ENCODE assay signal across 19 cellular contexts in the genomic region with DNA sequence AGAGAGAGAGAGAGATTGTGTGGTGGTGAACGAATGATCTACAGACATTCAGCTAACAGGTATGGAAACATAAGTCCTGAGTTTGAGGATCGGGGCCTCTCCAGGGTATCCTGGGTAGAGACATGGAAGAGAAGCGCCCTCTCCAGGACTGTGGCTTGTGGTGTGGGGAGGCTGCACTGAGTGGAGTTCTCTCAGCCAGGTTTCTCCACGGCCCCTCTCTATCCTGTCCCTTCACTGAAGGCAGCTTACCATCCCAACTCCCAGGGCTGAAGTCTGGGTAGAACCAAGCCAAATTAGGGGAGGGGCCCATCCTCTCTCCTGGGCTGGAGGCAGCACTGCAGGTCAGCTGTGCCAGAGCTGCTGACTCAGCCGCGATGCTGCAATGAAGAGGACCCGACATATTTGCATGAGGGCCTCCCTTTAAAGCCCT. TPM values are rescaled to one million over a fixed set of nuclear protein-coding genes. Genes with fewer than 3 reads are reported as not detected.
DNase-seq lines count a peak whose midpoint lies in the region; ATAC-seq and TF ChIP-seq lines count a peak whose summit lies in the region.
"Had no signal": no experiment of that assay in that cellular context is flagged by ENCODE, and none has a peak within 500 bp of the region (broad histone marks: within the 10 kb centered on the region; RNA-seq: fewer than 3 reads in every experiment).

No MANE protein-coding gene starts in this region.

- no peak overlapping the region for H2BK15ac ChIP-seq in IMR-90 (ENCODE audit: low read depth, low read length)

- no peak for TF ChIP-seq POLR2A in IMR-90 (IDR thresholded peaks at IDR 0.05; ENCODE audit: low read depth, low read length)

- H3K23ac ChIP-seq in IMR-90 (ENCODE audit: low read depth, low read length), result no peak overlapping the region

- no peak overlapping the region for H3K4ac ChIP-seq in IMR-90 (ENCODE audit: low read depth, low read length)

- H3K4me2 ChIP-seq in IMR-90 (ENCODE audit: low read depth, low read length), result no peak overlapping the region

- intact Hi-C loops in IMR-90 (cut with micrococcal nuclease) (no loop called here), upper lobe of right lung (cut with DNase I) (no loop called here)

- H3K18ac ChIP-seq in IMR-90 (ENCODE audit: low read depth, low read length), result no peak overlapping the region

- H3K14ac ChIP-seq in IMR-90 (replicated peaks; ENCODE audit: low read depth, low read length), result no peak overlapping the region

- peak overlapping the region; percentile 36 for H2AFZ ChIP-seq in IMR-90 (replicated peaks; ENCODE audit: low read length, poor library complexity)

- no peaks in the 10 kb centered on the region; the same call in 1 of the 2 replicates for H4K20me1 ChIP-seq in IMR-90 (ENCODE audit: insufficient read depth, low read length)

- in situ Hi-C loops in IMR-90 (cut with MboI; ENCODE audit: low sequenced_read_pairs), result no loop called here

- dilution Hi-C loops in IMR-90 (cut with HindIII; ENCODE audit: low sequenced_read_pairs, unreplicated experiment), result no loop called here

- POLR2A ChIA-PET in IMR-90 (lab: Charles Lee; ENCODE audit: unreplicated experiment), result no interaction called here

- H4K91ac ChIP-seq in IMR-90 (ENCODE audit: insufficient read depth, low read depth, low read length), result no peak overlapping the region

- no peak for TF ChIP-seq RAD21 in IMR-90 (IDR thresholded peaks at IDR 0.05; ENCODE audit: low read length)

- H3K56ac ChIP-seq in IMR-90 (ENCODE audit: extremely low read depth, insufficient read depth, low read length), result no peak overlapping the region

- CTCF ChIA-PET in IMR-90 (lab: Yijun Ruan, JAX), result interaction anchor here (0.6 to 0.9 kb wide), 2 partner anchors 43 to 59 kb away, joined by 3 to 4 read pairs; no protein-coding TSS in a partner anchor

- H2BK20ac ChIP-seq in IMR-90 (ENCODE audit: low read depth, low read length), result no peak overlapping the region

- H3K4me3 ChIP-seq in IMR-90 (ENCODE audit: insufficient read depth, low read depth, low read length) (no peak overlapping the region), WERI-Rb-1 (ENCODE audit: low read depth, low read length) (no peak overlapping the region), upper lobe of right lung (no peak overlapping the region)
- H3K4me3 ChIP-seq: gastroesophageal sphincter, ovary, tibial artery had no signal

- H3K36me3 ChIP-seq in IMR-90 (ENCODE audit: control insufficient read depth, insufficient read depth, low read length) (no peaks in the 10 kb centered on the region), WERI-Rb-1 (peaks cover 10% of the 10 kb centered on the region), upper lobe of right lung (no peaks in the 10 kb centered on the region)
- H3K36me3 ChIP-seq: gastroesophageal sphincter, ovary, tibial artery had no signal

- H3K9me3 ChIP-seq in IMR-90 (ENCODE audit: control insufficient read depth, insufficient read depth, low read length) (no peaks in the 10 kb centered on the region), WERI-Rb-1 (ENCODE audit: severe bottlenecking) (peaks cover 2% of the 10 kb centered on the region), upper lobe of right lung (no peaks in the 10 kb centered on the region)
- H3K9me3 ChIP-seq: gastroesophageal sphincter, ovary, tibial artery had no signal

- TF ChIP-seq CTCF in IMR-90 (conservative IDR thresholded peaks at IDR 0.05; ENCODE audit: low read depth, low read length), result no peak
- peak; percentile 77 for TF ChIP-seq CTCF in WERI-Rb-1 (IDR thresholded peaks at IDR 0.05; ENCODE audit: low read depth, low read length)
- TF ChIP-seq CTCF in upper lobe of right lung (IDR thresholded peaks at IDR 0.05), result no peak

- H3K27me3 ChIP-seq in IMR-90 (ENCODE audit: control insufficient read depth, insufficient read depth, low read length), result peaks cover 31% of the 10 kb centered on the region
- H3K27me3 ChIP-seq in WERI-Rb-1 (ENCODE audit: insufficient read depth, low read depth, severe bottlenecking), result no peaks in the 10 kb centered on the region
- H3K27me3 ChIP-seq in upper lobe of right lung, result peaks cover 65% of the 10 kb centered on the region

- no peak overlapping the region for H2BK120ac ChIP-seq in IMR-90 (ENCODE audit: low read depth, low read length)

- H2AK9ac ChIP-seq in IMR-90 (replicated peaks; ENCODE audit: low read depth, low read length, poor library complexity), result no peak overlapping the region

- H3K4me1 ChIP-seq in IMR-90 (ENCODE audit: control insufficient read depth, insufficient read depth, low read length), result no peaks in the 10 kb centered on the region; the same call in 1 of the 2 replicates
- peaks cover 6% of the 10 kb centered on the region for H3K4me1 ChIP-seq in upper lobe of right lung

- H3K9me1 ChIP-seq in IMR-90 (ENCODE audit: insufficient read depth, low read length), result no peaks in the 10 kb centered on the region

- H3K79me1 ChIP-seq in IMR-90 (ENCODE audit: low read depth in 1 of 2, low read length in 2 of 2), result no peaks in the 10 kb centered on the region

- no TSS peak for BruUV-seq in IMR-90 (replicated peaks; lab: Mats Ljungman, UMichigan)

- no peak overlapping the region for H4K5ac ChIP-seq in IMR-90 (ENCODE audit: low read depth, low read length)

- no peak overlapping the region for H4K8ac ChIP-seq in IMR-90 (ENCODE audit: low read depth in 2 of 2, low read length in 2 of 2)

- DNase-seq in D341Med (ENCODE audit: low spot score), result peak; percentile 65
- DNase-seq in IMR-90, result no peak
- DNase-seq in WERI-Rb-1, result peak; percentile 61
- DNase-seq in iris pigment epithelial cell (ENCODE audit: low read depth), result peak; percentile 18
- DNase-seq in left lobe of liver (ENCODE audit: low spot score), result no peak
- DNase-seq in stimulated activated naive CD8-positive, alpha-beta T cell treated with anti-CD3 and anti-CD28 coated beads, Interleukin-15, Interleukin-2, amounts not matched to agents 100 U/mL and 50 U/mL, for 24 hours, result no peak
- no peak for DNase-seq in NCI-H1092 (lab: John Stamatoyannopoulos, UW)
- no peak for DNase-seq in upper lobe of right lung
- DNase-seq: activated CD8-positive, alpha-beta T cell treated with anti-CD3 and anti-CD28 coated beads for 36 hours; activated effector memory CD4-positive, alpha-beta T cell treated with anti-CD3 and anti-CD28 coated beads, Interleukin-2, amount 50 U/mL, for 16 hours; immature natural killer cell; KG1; NCI-H187; ovary; SIG-M5; tibial artery had no signal

- no peak overlapping the region for H3K9ac ChIP-seq in IMR-90 (ENCODE audit: low read depth, low read length)

- H2AK5ac ChIP-seq in IMR-90 (ENCODE audit: low read depth, low read length), result no peak overlapping the region

- whole genome bisulfite sequencing in IMR-90 (ENCODE audit: extremely low coverage in 2 of 2, insufficient read length in 1 of 2), 2 experiments, result 60% methylated on average over 1 of the region's 7 CpGs; no CpG with 5 or more reads in 1 of the 2 experiments

- H3K27ac ChIP-seq in IMR-90 (ENCODE audit: insufficient read depth, low read length) (no peak overlapping the region), WERI-Rb-1 (no peak overlapping the region), upper lobe of right lung (no peak overlapping the region)
- H3K27ac ChIP-seq: gastroesophageal sphincter, ovary, tibial artery had no signal

- no peak overlapping the region for H2BK5ac ChIP-seq in IMR-90 (ENCODE audit: low read depth, low read length, poor library complexity, severe bottlenecking)

- ATAC-seq in IMR-90 (ENCODE audit: low read depth) (peak; percentile 69), left lobe of liver (no peak), upper lobe of right lung (no peak)
- no peak for ATAC-seq in stimulated activated naive CD8-positive, alpha-beta T cell treated with anti-CD3 and anti-CD28 coated beads, Interleukin-15, Interleukin-2, amounts not matched to agents 100 U/mL and 50 U/mL, for 24 hours
- ATAC-seq: activated CD8-positive, alpha-beta T cell treated with anti-CD3 and anti-CD28 coated beads for 36 hours; gastroesophageal sphincter had no signal

TF ChIP-seq in IMR-90, 13 proteins besides CTCF, POLR2A, EP300 and RAD21:
- TF ChIP-seq SMC3 (IDR thresholded peaks at IDR 0.05; ENCODE audit: low read depth, low read length) (no peak), ELK1 (IDR thresholded peaks at IDR 0.05; ENCODE audit: borderline replicate concordance, low read depth, low read length) (no peak), CEBPB (IDR thresholded peaks at IDR 0.05; ENCODE audit: low read depth, low read length) (peak; percentile 27; the same call in 1 of the 2 replicates), CHD1 (IDR thresholded peaks at IDR 0.05; ENCODE audit: low read depth, low read length) (no peak)

RNA-seq across cellular contexts. Expression of gene C1QL1, which starts 6.2 kb away (rescaled TPM):
- total RNA-seq in IMR-90 (2012; rRNA removed) (0.18 and 0.28 TPM in 2 replicates), left lobe of liver (0.13 TPM), upper lobe of right lung (0.52 TPM)
- polyA plus RNA-seq in IMR-90 (2012; rRNA removed), result 0.84 and 1.5 TPM in 2 replicates
- polyA plus RNA-seq in IMR-90 (2012; cell fraction: cytosol; rRNA removed), result 1.6 and 4.1 TPM in 2 replicates
- polyA plus RNA-seq in IMR-90 (2012; cell fraction: nucleus; rRNA removed; ENCODE audit: low replicate concordance), result 0.71 and 1.2 TPM in 2 replicates
- total RNA-seq: activated CD8-positive, alpha-beta T cell treated with anti-CD3 and anti-CD28 coated beads for 36 hours; astrocyte had no signal

RNA-seq across cellular contexts. Expression of gene KIF18B, which starts 14.4 kb away (rescaled TPM):
- 1.3 and 2.5 TPM in 2 replicates for total RNA-seq in IMR-90 (2012; rRNA removed)
- polyA plus RNA-seq in IMR-90 (2012; rRNA removed), result 16.0 and 17.4 TPM in 2 replicates
- 7.6 and 7.8 TPM in 2 replicates for polyA plus RNA-seq in IMR-90 (2012; cell fraction: cytosol; rRNA removed)
- 23.3 and 68.0 TPM in 2 replicates for polyA plus RNA-seq in IMR-90 (2012; cell fraction: nucleus; rRNA removed; ENCODE audit: low replicate concordance)
- total RNA-seq in left lobe of liver, result 0.25 TPM
- 0.32 TPM for total RNA-seq in upper lobe of right lung

RNA-seq across cellular contexts. Expression of gene GFAP, which starts 46.6 kb away (rescaled TPM):
- total RNA-seq in IMR-90 (2012; rRNA removed) (0.18 TPM in 1 of 2 replicates, not detected in the other), left lobe of liver (0.23 TPM), upper lobe of right lung (not detected)
- polyA plus RNA-seq in IMR-90 (2012; rRNA removed), result 0.19 and 0.40 TPM in 2 replicates
- polyA plus RNA-seq in IMR-90 (2012; cell fraction: cytosol; rRNA removed), result 0.02 and 0.13 TPM in 2 replicates
- 0.05 and 0.18 TPM in 2 replicates for polyA plus RNA-seq in IMR-90 (2012; cell fraction: nucleus; rRNA removed; ENCODE audit: low replicate concordance)
- total RNA-seq: activated CD8-positive, alpha-beta T cell treated with anti-CD3 and anti-CD28 coated beads for 36 hours; astrocyte; mesothelial cell of epicardium had no signal

Comparison
In these comparisons a context has a peak if more than half of its experiments do, and no peak if none do; other contexts are left out.
1. DNase-seq: peak in D341Med (single experiment), WERI-Rb-1 (single experiment) and iris pigment epithelial cell (single experiment); none in IMR-90 (single experiment), left lobe of liver (single experiment), stimulated activated naive CD8-positive, alpha-beta T cell treated with anti-CD3 and anti-CD28 coated beads, Interleukin-15, Interleukin-2, amounts not matched to agents 100 U/mL and 50 U/mL, for 24 hours (single experiment), NCI-H1092 (single experiment) and upper lobe of right lung (single experiment).